In genomic region chr2:71001592-71002570, GRCh38 we compare ENCODE assay signal across 10 cellular contexts. TPM values are rescaled to one million over a fixed set of nuclear protein-coding genes. Genes with fewer than 3 reads are reported as not detected.
DNase-seq lines count a peak whose midpoint lies in the region; ATAC-seq, FAIRE-seq and TF ChIP-seq lines count a peak whose summit lies in the region.
"Had no signal": no experiment of that assay in that cellular context is flagged by ENCODE, and none has a peak within 500 bp of the region (broad histone marks: within the 10 kb centered on the region; RNA-seq: fewer than 3 reads in every experiment).

No MANE protein-coding gene starts in this region.

- H4K20me1 ChIP-seq in Karpas-422 (ENCODE audit: insufficient read depth, low read depth, low read length) (no peaks in the 10 kb centered on the region), astrocyte (ENCODE audit: insufficient read depth, low read length) (no peaks in the 10 kb centered on the region), neural progenitor cell (ENCODE audit: low read depth) (no peaks in the 10 kb centered on the region)

- H3K36me3 Mint-ChIP-seq in astrocyte (ENCODE audit: low read depth, unreplicated experiment) = no peaks in the 10 kb centered on the region
- no peaks in the 10 kb centered on the region for H3K36me3 Mint-ChIP-seq in neural progenitor cell

- no peak for TF ChIP-seq CTCF in GM10248 (IDR thresholded peaks at IDR 0.05; ENCODE audit: control extremely low read depth, extremely low read depth, low read depth, missing control alignments)
- no peak for TF ChIP-seq CTCF in astrocyte (IDR thresholded peaks at IDR 0.05; ENCODE audit: insufficient read depth, low read depth, low read length)
- no peak for TF ChIP-seq CTCF in neural progenitor cell (IDR thresholded peaks at IDR 0.05)

- H3K79me2 ChIP-seq in Karpas-422 (ENCODE audit: low read length) (peaks cover 4% of the 10 kb centered on the region; the same call in 1 of the 2 replicates), astrocyte (ENCODE audit: insufficient read depth, low read length) (no peaks in the 10 kb centered on the region), neural progenitor cell (ENCODE audit: low read depth) (no peaks in the 10 kb centered on the region)

- peak; percentile 5 for DNase-seq in GM10248 (ENCODE audit: extremely low spot score)
- no peak for DNase-seq in Karpas-422
- no peak for DNase-seq in astrocyte (ENCODE audit: low read depth)
- DNase-seq in neural progenitor cell (ENCODE audit: low spot score) = peak; percentile 89
- no peak for DNase-seq in G401 (ENCODE audit: low spot score)
- no peak for DNase-seq in stimulated activated CD4-positive, alpha-beta T cell treated with anti-CD3 and anti-CD28 coated beads, Interleukin-12 subunit alpha, Interleukin-12 subunit beta, amount 100 ng/mL, for 4 hours

- H3K4me3 ChIP-seq in Karpas-422 (ENCODE audit: low read length) = peak overlapping the region; percentile 81; the same call in 1 of the 2 replicates
- no peak overlapping the region for H3K4me3 ChIP-seq in astrocyte (ENCODE audit: insufficient read depth, low read depth, low read length)
- peak overlapping the region; percentile 37 for H3K4me3 ChIP-seq in neural progenitor cell

- H3K27me3 ChIP-seq in Karpas-422 (ENCODE audit: low read length) (no peaks in the 10 kb centered on the region), astrocyte (ENCODE audit: insufficient read depth, low read length) (no peaks in the 10 kb centered on the region), neural progenitor cell (peaks cover 28% of the 10 kb centered on the region)
- H3K27me3 ChIP-seq: adrenal gland had no signal

- peaks cover 18% of the 10 kb centered on the region for H3F3A ChIP-seq in neural progenitor cell (ENCODE audit: low read depth)

- ATAC-seq in GM18520 (IDR thresholded peaks at IDR 0.05; ENCODE audit: unreplicated experiment) = no peak

- H3K9me3 ChIP-seq in Karpas-422 (ENCODE audit: low read length) (no peaks in the 10 kb centered on the region), astrocyte (ENCODE audit: insufficient read depth, low read depth, low read length) (no peaks in the 10 kb centered on the region), neural progenitor cell (ENCODE audit: low read depth) (no peaks in the 10 kb centered on the region)
- H3K9me3 ChIP-seq: adrenal gland had no signal

- in situ Hi-C loops in G401 (cut with HindIII; ENCODE audit: low sequenced_read_pairs) = no loop called here

- H3K27ac Mint-ChIP-seq in astrocyte (ENCODE audit: unreplicated experiment) (no peak overlapping the region), neural progenitor cell (peak overlapping the region; percentile 78)

- peaks cover 6% of the 10 kb centered on the region for H3K4me1 Mint-ChIP-seq in astrocyte (ENCODE audit: low read depth, unreplicated experiment)
- peaks cover 20% of the 10 kb centered on the region for H3K4me1 Mint-ChIP-seq in neural progenitor cell

- H3K36me3 ChIP-seq in Karpas-422 (ENCODE audit: insufficient read depth, low read length) (no peaks in the 10 kb centered on the region), astrocyte (ENCODE audit: insufficient read depth, low read length) (no peaks in the 10 kb centered on the region), neural progenitor cell (no peaks in the 10 kb centered on the region)
- H3K36me3 ChIP-seq: adrenal gland had no signal

- H3K9ac ChIP-seq in Karpas-422 (ENCODE audit: low read length) (peak overlapping the region; percentile 80), astrocyte (ENCODE audit: low read length) (no peak overlapping the region), neural progenitor cell (no peak overlapping the region)

- no peak for FAIRE-seq in astrocyte (lab: Jason Lieb, UNC)

- CTCF ChIA-PET in GM10248 (lab: Yijun Ruan, JAX) = interaction anchor here (0.6 to 10.1 kb wide), 30 partner anchors 9 to 700 kb away, joined by 3 to 138 read pairs (median 4); partner anchors contain the start of genes ANKRD53, FAM136A and NAGK

- POLR2A ChIA-PET in GM10248 (lab: Yijun Ruan, JAX) = no interaction called here

- H3K4me2 ChIP-seq in Karpas-422 (ENCODE audit: low read depth, low read length, poor library complexity, severe bottlenecking) = peak overlapping the region; percentile 93
- no peak overlapping the region for H3K4me2 ChIP-seq in astrocyte (ENCODE audit: low read length)
- H3K4me2 ChIP-seq in neural progenitor cell = peak overlapping the region; percentile 78

- H3K4me1 ChIP-seq in Karpas-422 (ENCODE audit: low read length) (peaks cover 13% of the 10 kb centered on the region), astrocyte (ENCODE audit: insufficient read depth, low read length) (no peaks in the 10 kb centered on the region), neural progenitor cell (peaks cover 18% of the 10 kb centered on the region)
- H3K4me1 ChIP-seq: adrenal gland had no signal

- H3K27ac ChIP-seq in Karpas-422 (ENCODE audit: low read length) (no peak overlapping the region), astrocyte (ENCODE audit: low read depth, low read length) (no peak overlapping the region), neural progenitor cell (no peak overlapping the region)
- H3K27ac ChIP-seq: adrenal gland, epithelial cell of prostate had no signal

- peak overlapping the region; percentile 96 for H2AFZ ChIP-seq in Karpas-422 (ENCODE audit: low read length)
- peak overlapping the region; percentile 97 for H2AFZ ChIP-seq in astrocyte (ENCODE audit: low read depth, low read length)
- peak overlapping the region; percentile 99 for H2AFZ ChIP-seq in neural progenitor cell (replicated peaks)

- H3K9me2 ChIP-seq in Karpas-422 (replicated peaks; ENCODE audit: insufficient read depth, low read length) = no peaks in the 10 kb centered on the region

- no peak overlapping the region for H3K4me3 Mint-ChIP-seq in astrocyte (ENCODE audit: unreplicated experiment)
- peak overlapping the region; percentile 68 for H3K4me3 Mint-ChIP-seq in neural progenitor cell

- H3K9me3 Mint-ChIP-seq in astrocyte (ENCODE audit: unreplicated experiment) = no peaks in the 10 kb centered on the region
- no peaks in the 10 kb centered on the region for H3K9me3 Mint-ChIP-seq in neural progenitor cell
- H3K9me3 Mint-ChIP-seq: activated B cell treated with CpG ODN at 0.5 μM for 24 hours had no signal

- H3K27me3 Mint-ChIP-seq in astrocyte (ENCODE audit: low read depth, unreplicated experiment) (peaks cover 10% of the 10 kb centered on the region), neural progenitor cell (ENCODE audit: insufficient read depth, low read depth) (peaks cover 5% of the 10 kb centered on the region)

RNA-seq across cellular contexts. Expression of gene TEX261, which starts 7.2 kb away (rescaled TPM):
- total RNA-seq in Karpas-422 (2014; rRNA removed; shearing (Covaris generic); ENCODE audit: low replicate concordance) = 62.8 and 69.2 TPM in 2 replicates
- total RNA-seq in astrocyte = 44.7 and 47.8 TPM in 2 replicates
- 9.4 and 27.7 TPM in 2 replicates for total RNA-seq in neural progenitor cell (ENCODE audit: low replicate concordance)
- total RNA-seq in G401 (2014; rRNA removed; shearing (Covaris generic)) = 26.5 and 33.4 TPM in 2 replicates

RNA-seq across cellular contexts. Expression of gene ANKRD53, which starts 23.5 kb away (rescaled TPM):
- total RNA-seq in Karpas-422 (2014; rRNA removed; shearing (Covaris generic); ENCODE audit: low replicate concordance) = 0.14 TPM in 1 of 2 replicates, not detected in the other
- total RNA-seq in astrocyte (0.94 and 1.1 TPM in 2 replicates), neural progenitor cell (ENCODE audit: low replicate concordance) (0.06 TPM in 1 of 2 replicates, not detected in the other)
- 0.54 TPM in 1 of 2 replicates, not detected in the other for total RNA-seq in G401 (2014; rRNA removed; shearing (Covaris generic))

Comparison
In these comparisons a context has a peak if more than half of its experiments do, and no peak if none do; other contexts are left out.
1. DNase-seq: peak in GM10248 (single experiment) and neural progenitor cell (single experiment); none in Karpas-422 (single experiment), astrocyte (single experiment), G401 (single experiment) and stimulated activated CD4-positive, alpha-beta T cell treated with anti-CD3 and anti-CD28 coated beads, Interleukin-12 subunit alpha, Interleukin-12 subunit beta, amount 100 ng/mL, for 4 hours (single experiment).
2. Peak in every context shown above with its lines, with median percentiles within 50 percentile points of each other: H2AFZ ChIP-seq.